In genomic region chr6:147195987-147196386, GRCh38 we compare ENCODE assay signal across 20 cellular contexts. TPM values are rescaled to one million over a fixed set of nuclear protein-coding genes. Genes with fewer than 3 reads are reported as not detected.
DNase-seq lines count a peak whose midpoint lies in the region; ATAC-seq, FAIRE-seq and TF ChIP-seq lines count a peak whose summit lies in the region.
"Had no signal": no experiment of that assay in that cellular context is flagged by ENCODE, and none has a peak within 500 bp of the region (broad histone marks: within the 10 kb centered on the region; RNA-seq: fewer than 3 reads in every experiment).

No MANE protein-coding gene starts in this region.

- H3K9me2 ChIP-seq in PC-3 (replicated peaks; ENCODE audit: low read length), result no peaks in the 10 kb centered on the region

- CTCF ChIA-PET in PC-3 (lab: Charles Lee), result no interaction called here
- CTCF ChIA-PET in K562 (lab: Yijun Ruan, JAX; ENCODE audit: low intra/inter-chr PET ratio), result no interaction called here

- H3K9ac ChIP-seq in PC-3 (ENCODE audit: low read length) (no peak overlapping the region), K562 (ENCODE audit: insufficient read depth in 1 of 2, low read depth in 2 of 2, low read length in 2 of 2) (no peak overlapping the region)
- H3K9ac ChIP-seq: BLaER1 treated with 17β-estradiol and CSF1 and Interleukin-3, amounts not matched to agents 10 nM and 100 nM had no signal

- H3F3A ChIP-seq in PC-3 (ENCODE audit: low read length, unreplicated experiment), result no peaks in the 10 kb centered on the region

- 44% methylated on average over 3 of the region's 3 CpGs for WGBS in K562 (ENCODE audit: insufficient coverage, low coverage, missing lambda C conversion rate)

- H3K4me1 ChIP-seq in ACC112 (ENCODE audit: control insufficient read depth, insufficient read depth, low read length, unreplicated experiment) (peaks cover 22% of the 10 kb centered on the region), PC-3 (ENCODE audit: insufficient read depth, low read length) (peaks cover 30% of the 10 kb centered on the region), K562 (replicated peaks in 1 of 2; ENCODE audit: control insufficient read depth in 2 of 2, insufficient read depth in 2 of 2, low read length in 2 of 2) (peaks cover 11 to 57% of the 10 kb centered on the region in 2 experiments; a peak in 4 of 5 replicates)

- TF ChIP-seq CTCF in PC-3 (conservative IDR thresholded peaks at IDR 0.05; ENCODE audit: low read depth, low read length) (no peak), K562 (IDR thresholded peaks at IDR 0.05 in 2 of 3, conservative IDR thresholded peaks at IDR 0.05 in 1 of 3; ENCODE audit: insufficient read depth in 2 of 3, low read depth in 1 of 3, low read length in 3 of 3) (no peak)

- H3K4me2 ChIP-seq in PC-3 (ENCODE audit: low read length), result no peak overlapping the region
- no peak overlapping the region for H3K4me2 ChIP-seq in K562 (ENCODE audit: insufficient read depth, low read length)

- no peak for TF ChIP-seq RAD21 in K562 (CRISPR knock-in tag; conservative IDR thresholded peaks at IDR 0.05 in 1 of 2, IDR thresholded peaks at IDR 0.05 in 1 of 2)

- H3K4me3 ChIP-seq in ACC112 (ENCODE audit: low read depth, low read length) (no peak overlapping the region), PC-3 (ENCODE audit: low read length) (no peak overlapping the region), K562 (no peak overlapping the region)
- H3K4me3 ChIP-seq: A549; BLaER1 treated with 17β-estradiol and CSF1 and Interleukin-3, amounts not matched to agents 10 nM and 100 nM; GM12878 had no signal

- H3K36me3 ChIP-seq in ACC112 (ENCODE audit: insufficient read depth, low read length), result no peaks in the 10 kb centered on the region
- H3K36me3 ChIP-seq in PC-3 (ENCODE audit: low read depth, low read length), result no peaks in the 10 kb centered on the region
- H3K36me3 ChIP-seq in K562 (ENCODE audit: control insufficient read depth, insufficient read depth, low read length), result no peaks in the 10 kb centered on the region
- H3K36me3 ChIP-seq: BLaER1 treated with 17β-estradiol and CSF1 and Interleukin-3, amounts not matched to agents 10 nM and 100 nM had no signal

- peak overlapping the region; percentile 68 for H3K27ac ChIP-seq in ACC112 (ENCODE audit: low read depth, low read length)
- H3K27ac ChIP-seq in PC-3 (ENCODE audit: low read length), result peak overlapping the region; percentile 90
- H3K27ac ChIP-seq in K562 (ENCODE audit: extremely low read depth, low read depth, low read length), result peak overlapping the region; percentile 64

- peaks cover 30% of the 10 kb centered on the region for H3K4me1 Mint-ChIP-seq in activated T-cell treated with anti-CD3 and anti-CD28 coated beads, Interleukin-2, amount 50 U/mL, for 24 hours (ENCODE audit: low read depth)

- H3K9me3 ChIP-seq in PC-3 (ENCODE audit: low read length), result no peaks in the 10 kb centered on the region
- no peaks in the 10 kb centered on the region for H3K9me3 ChIP-seq in K562 (replicated peaks; ENCODE audit: control insufficient read depth, insufficient read depth, low read depth, low read length)
- H3K9me3 ChIP-seq: A549; BLaER1 treated with 17β-estradiol and CSF1 and Interleukin-3, amounts not matched to agents 10 nM and 100 nM had no signal

- no peaks in the 10 kb centered on the region for H3K27me3 ChIP-seq in ACC112 (ENCODE audit: insufficient read depth, low read length)
- H3K27me3 ChIP-seq in PC-3 (ENCODE audit: low read length), result no peaks in the 10 kb centered on the region
- no peaks in the 10 kb centered on the region for H3K27me3 ChIP-seq in K562 (ENCODE audit: control insufficient read depth in 2 of 2, insufficient read depth in 2 of 2, low read length in 2 of 2)
- H3K27me3 ChIP-seq: BLaER1 treated with 17β-estradiol and CSF1 and Interleukin-3, amounts not matched to agents 10 nM and 100 nM had no signal

- H4K20me1 ChIP-seq in PC-3 (ENCODE audit: low read length) (no peaks in the 10 kb centered on the region), K562 (replicated peaks; ENCODE audit: control insufficient read depth, insufficient read depth, low read length) (no peaks in the 10 kb centered on the region)
- H4K20me1 ChIP-seq: BLaER1 treated with 17β-estradiol and CSF1 and Interleukin-3, amounts not matched to agents 10 nM and 100 nM had no signal

- no peak overlapping the region for H2AFZ ChIP-seq in ACC112 (ENCODE audit: low read length, unreplicated experiment)
- no peak overlapping the region for H2AFZ ChIP-seq in PC-3 (ENCODE audit: low read length)
- peak overlapping the region; percentile 77 for H2AFZ ChIP-seq in K562 (ENCODE audit: low read depth, low read length)

- TF ChIP-seq EP300 in K562 (IDR thresholded peaks at IDR 0.05; ENCODE audit: low read length), result no peak

- no peaks in the 10 kb centered on the region for H3K9me1 ChIP-seq in K562 (ENCODE audit: control insufficient read depth, insufficient read depth, low read length)

- FAIRE-seq in K562 (lab: Jason Lieb, UNC), result no peak
- FAIRE-seq: A549, GM12878 had no signal

- peak overlapping the region; percentile 94 for H3K27ac Mint-ChIP-seq in activated T-cell treated with anti-CD3 and anti-CD28 coated beads, Interleukin-2, amount 50 U/mL, for 24 hours
- H3K27ac Mint-ChIP-seq: CD8-positive, alpha-beta T cell had no signal

- peak overlapping the region; percentile 48 for H3K4me3 Mint-ChIP-seq in activated T-cell treated with anti-CD3 and anti-CD28 coated beads, Interleukin-2, amount 50 U/mL, for 24 hours
- H3K4me3 Mint-ChIP-seq: CD8-positive, alpha-beta T cell had no signal

- no peaks in the 10 kb centered on the region for H3K36me3 Mint-ChIP-seq in activated T-cell treated with anti-CD3 and anti-CD28 coated beads, Interleukin-2, amount 50 U/mL, for 24 hours (ENCODE audit: low read depth)
- H3K36me3 Mint-ChIP-seq: CD8-positive, alpha-beta T cell had no signal

- in situ Hi-C loops in K562 (cut with MboI), result no loop called here

- POLR2A ChIA-PET in PC-3 (lab: Charles Lee; ENCODE audit: unreplicated experiment) (no interaction called here), K562 (lab: Yijun Ruan, JAX) (interaction anchor here (0.9 to 1.2 kb wide), 2 partner anchors 10 to 207 kb away, joined by 4 to 5 read pairs; no protein-coding TSS in a partner anchor)

- no peaks in the 10 kb centered on the region for H3K27me3 Mint-ChIP-seq in activated T-cell treated with anti-CD3 and anti-CD28 coated beads, Interleukin-2, amount 50 U/mL, for 24 hours

- no peak for ATAC-seq in PC-3
- ATAC-seq in K562, result no peak
- ATAC-seq in GM19397 (IDR thresholded peaks at IDR 0.05; ENCODE audit: unreplicated experiment), result no peak
- ATAC-seq: CD8-positive, alpha-beta T cell; HCT116 had no signal

- no peak for DNase-seq in activated T-cell treated with anti-CD3 and anti-CD28 coated beads, Interleukin-2, amount 50 U/mL, for 24 hours
- DNase-seq in activated T-cell treated with anti-CD3 and anti-CD28 coated beads, Interleukin-2, amount 50 U/mL, for 48 hours, result no peak
- DNase-seq in PC-3 (no peak), K562 (ENCODE audit: extremely low read depth in 1 of 4, low spot score in 3 of 4) (no peak), NCI-H1048 (lab: John Stamatoyannopoulos, UW) (no peak)
- DNase-seq in activated CD8-positive, alpha-beta memory T cell treated with anti-CD3 and anti-CD28 coated beads, Interleukin-2, amount 50 U/mL, for 48 hours, result no peak
- DNase-seq: Calu3; CD8-positive, alpha-beta T cell; EL; GOT3; NCI-H1694 treated with DMSO at 0.1 percent for 48 hours; NCI-H748 treated with DMSO at 0.1 percent for 48 hours; NK-92 treated with Interleukin-12 subunit alpha and Interleukin-12 subunit beta, amount 100 ng/mL, for 24 hours; SHP77 treated with DMSO at 0.1 percent for 48 hours had no signal

- BruUV-seq in PC-3 (replicated peaks; lab: Mats Ljungman, UMichigan) (no TSS peak), K562 (replicated peaks; lab: Mats Ljungman, UMichigan) (no TSS peak)

- H3K79me2 ChIP-seq in ACC112 (ENCODE audit: control insufficient read depth, insufficient read depth, low read length, unreplicated experiment) (no peaks in the 10 kb centered on the region), PC-3 (ENCODE audit: low read length) (no peaks in the 10 kb centered on the region), K562 (ENCODE audit: control insufficient read depth, insufficient read depth, low read length) (no peaks in the 10 kb centered on the region)

- no peak for TF ChIP-seq POLR2A in K562 (conservative IDR thresholded peaks at IDR 0.05)

- intact Hi-C loops in PC-3 (cut with micrococcal nuclease), result loop anchor here (2.0 kb wide), 2 partner anchors 15 to 33 kb away; no protein-coding TSS in a partner anchor
- intact Hi-C loops in K562 (cut with micrococcal nuclease), result no loop called here

- H3K9me3 Mint-ChIP-seq in activated T-cell treated with anti-CD3 and anti-CD28 coated beads, Interleukin-2, amount 50 U/mL, for 24 hours, result peaks cover 2% of the 10 kb centered on the region
- H3K9me3 Mint-ChIP-seq: CD8-positive, alpha-beta T cell had no signal

TF ChIP-seq in K562, 482 proteins besides CTCF, POLR2A, EP300 and RAD21:
- TF ChIP-seq ZKSCAN1 (IDR thresholded peaks at IDR 0.05; ENCODE audit: low read depth, low read length) (peak; percentile 96), NFATC3 (IDR thresholded peaks at IDR 0.05) (0 out of 2 replicates have a peak, but pooled peaks have one; percentile 4), NR2C1 (IDR thresholded peaks at IDR 0.05) (0 out of 2 replicates have a peak, but pooled peaks have one; percentile 2), NR2C1 (tag; IDR thresholded peaks at IDR 0.05) (no peak), TRIM28 (IDR thresholded peaks at IDR 0.05) (no peak)

RNA-seq across cellular contexts. Expression of gene STXBP5, which starts 8.2 kb away (rescaled TPM):
- total RNA-seq in PC-3 (2014; rRNA removed) (12.9 and 18.4 TPM in 2 replicates), K562 (2014; rRNA removed) (50.1 and 60.1 TPM in 2 replicates), K562 (2014; rRNA removed; fragmentation: Illumina TruSeq; extraction: Trizol) (114 and 158 TPM in 2 replicates), K562 (2015; rRNA removed; fragmentation: Illumina TruSeq; extraction: Trizol) (144 and 155 TPM in 2 replicates), K562 (2021) (98.8 and 115 TPM in 2 replicates)
- total RNA-seq in K562 (2011; cell fraction: chromatin; rRNA removed; ENCODE audit: low replicate concordance), result 282 and 467 TPM in 2 replicates
- 111 and 113 TPM in 2 replicates for total RNA-seq in K562 (2011; cell fraction: nucleolus; rRNA removed)
- total RNA-seq in K562 (2011; cell fraction: nucleoplasm; rRNA removed), result 160 and 217 TPM in 2 replicates
- polyA plus RNA-seq in K562 (2011; rRNA removed) (128 and 172 TPM in 2 replicates), K562 (2014; fragmentation: Illumina TruSeq; extraction: Trizol) (71.5 and 82.1 TPM in 2 replicates), K562 (2014; fragmentation: Nextera tagmentation; extraction: Ambion mirVana) (10 to 100 TPM; 23.3 to 23.9 TPM), K562 (2014; rRNA removed) (49.6 and 60.5 TPM in 2 replicates)
- polyA plus RNA-seq in K562 (2011; cell fraction: cytosol; rRNA removed), result 42.0 and 63.5 TPM in 2 replicates
- 254 and 270 TPM in 2 replicates for polyA plus RNA-seq in K562 (2011; cell fraction: nucleus; rRNA removed)
- polyA plus RNA-seq in K562 (2012), result 56.3 and 84.9 TPM in 2 replicates
- polyA minus RNA-seq in K562 (2011; rRNA and poly(A)+ RNA removed), result 447 and 452 TPM in 2 replicates
- 96.1 and 167 TPM in 2 replicates for polyA minus RNA-seq in K562 (2011; cell fraction: cytosol; rRNA and poly(A)+ RNA removed)
- 374 and 571 TPM in 2 replicates for polyA minus RNA-seq in K562 (2011; cell fraction: nucleus; rRNA and poly(A)+ RNA removed)
